8 cellular contexts compared by ENCODE assay signal in the genomic region with DNA sequence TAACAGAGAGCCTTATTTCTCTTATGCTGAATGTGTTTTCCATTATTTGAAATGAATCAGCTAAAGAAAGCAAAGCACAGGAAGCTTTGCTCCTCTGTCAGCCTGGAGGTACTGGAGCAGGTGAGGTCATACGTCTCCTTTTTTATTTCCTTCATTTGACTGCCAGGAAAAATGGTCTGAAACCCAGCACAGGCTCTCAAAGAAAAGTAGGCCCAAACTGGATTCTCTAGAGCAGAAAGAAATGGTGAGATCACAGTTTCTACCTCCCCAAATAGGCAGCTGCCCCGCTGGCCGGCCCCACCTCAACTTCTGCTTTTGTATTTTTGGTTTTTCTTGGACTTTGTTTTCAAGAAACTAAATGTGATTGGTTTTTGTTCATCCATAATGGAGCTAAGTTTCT.
DNase-seq lines count a peak whose midpoint lies in the region; ATAC-seq, FAIRE-seq and TF ChIP-seq lines count a peak whose summit lies in the region.

No MANE protein-coding gene starts in this region.

- FAIRE-seq in small intestine (lab: Jason Lieb, UNC) = no peak

- H3K27me3 ChIP-seq in breast epithelium (no peaks in the 10 kb centered on the region), small intestine (ENCODE audit: control insufficient read depth in 2 of 2, insufficient read depth in 2 of 2, low read length in 2 of 2) (no peaks in the 10 kb centered on the region), HAP-1 (ENCODE audit: low read depth) (no peaks in the 10 kb centered on the region)

- peak overlapping the region in 1 of 2 donors; percentile 50 for H3K27ac ChIP-seq in breast epithelium
- H3K27ac ChIP-seq in small intestine (ENCODE audit: low read depth in 1 of 2, low read length in 1 of 2) = peak overlapping the region in 1 of 2 donors; percentile 67

- no peak overlapping the region for H3K4me3 ChIP-seq in fibroblast of the aortic adventitia (ENCODE audit: low read depth, low read length)
- H3K4me3 ChIP-seq in breast epithelium = no peak overlapping the region
- no peak overlapping the region for H3K4me3 ChIP-seq in small intestine (ENCODE audit: low read depth in 1 of 2, low read length in 2 of 2)
- no peak overlapping the region for H3K4me3 ChIP-seq in HAP-1

- no peaks in the 10 kb centered on the region for H3K9me3 ChIP-seq in breast epithelium
- H3K9me3 ChIP-seq in small intestine (ENCODE audit: control insufficient read depth, low read depth) = no peaks in the 10 kb centered on the region
- no peaks in the 10 kb centered on the region for H3K9me3 ChIP-seq in HAP-1

- H3K4me1 ChIP-seq in breast epithelium (no peaks in the 10 kb centered on the region), small intestine (ENCODE audit: control insufficient read depth in 2 of 2, insufficient read depth in 1 of 2, low read depth in 1 of 2, low read length in 1 of 2) (peaks cover 0 to 3% of the 10 kb centered on the region in 2 donors), HAP-1 (peaks cover 5% of the 10 kb centered on the region)

- intact Hi-C loops in breast epithelium (cut with DNase I; ENCODE audit: low total_unique reads) = no loop called here

- 69 to 83% (median 82%) methylated on average over 3 of the region's 3 CpGs for WGBS in small intestine, 3 donors

- peak; percentile 85 for DNase-seq in NAMALWA (ENCODE audit: low spot score)
- peak; percentile 7 for DNase-seq in fibroblast of the aortic adventitia (ENCODE audit: low read depth)
- DNase-seq in breast epithelium (ENCODE audit: low spot score in 2 of 2) = no peak
- no peak for DNase-seq in small intestine
- no peak for DNase-seq in omental fat pad (ENCODE audit: low spot score)
- DNase-seq in HAP-1 (ENCODE audit: low spot score in 2 of 2) = no peak

- no peak for TF ChIP-seq CTCF in fibroblast of the aortic adventitia (IDR thresholded peaks at IDR 0.05; ENCODE audit: insufficient read depth, low read length)
- no peak for TF ChIP-seq CTCF in breast epithelium (IDR thresholded peaks at IDR 0.05)
- TF ChIP-seq CTCF in omental fat pad (IDR thresholded peaks at IDR 0.05) = no peak

- ATAC-seq in GM18868 (IDR thresholded peaks at IDR 0.05; ENCODE audit: unreplicated experiment) = peak; percentile 62
- peak; percentile 49 for ATAC-seq in GM21825 (IDR thresholded peaks at IDR 0.05; ENCODE audit: unreplicated experiment)
- ATAC-seq in omental fat pad (ENCODE audit: low FRiP score) = no peak

- TF ChIP-seq POLR2A in breast epithelium (IDR thresholded peaks at IDR 0.05) = no peak

- in situ Hi-C loops in HAP-1 (cut with MboI; ENCODE audit: low sequenced_read_pairs) = no loop called here

- H3K36me3 ChIP-seq in breast epithelium (no peaks in the 10 kb centered on the region), small intestine (ENCODE audit: control insufficient read depth in 2 of 2, insufficient read depth in 2 of 2, low read length in 2 of 2) (no peaks in the 10 kb centered on the region), HAP-1 (replicated peaks) (peaks cover 47% of the 10 kb centered on the region)

Comparison
In these comparisons a context has a peak if more than half of its experiments do, and no peak if none do; other contexts are left out.
1. DNase-seq: peak in NAMALWA (single experiment) and fibroblast of the aortic adventitia (single experiment); none in breast epithelium (0 of 2), small intestine (single experiment), omental fat pad (single experiment) and HAP-1 (0 of 2).